8 cellular contexts compared by ENCODE assay signal in the genomic region with DNA sequence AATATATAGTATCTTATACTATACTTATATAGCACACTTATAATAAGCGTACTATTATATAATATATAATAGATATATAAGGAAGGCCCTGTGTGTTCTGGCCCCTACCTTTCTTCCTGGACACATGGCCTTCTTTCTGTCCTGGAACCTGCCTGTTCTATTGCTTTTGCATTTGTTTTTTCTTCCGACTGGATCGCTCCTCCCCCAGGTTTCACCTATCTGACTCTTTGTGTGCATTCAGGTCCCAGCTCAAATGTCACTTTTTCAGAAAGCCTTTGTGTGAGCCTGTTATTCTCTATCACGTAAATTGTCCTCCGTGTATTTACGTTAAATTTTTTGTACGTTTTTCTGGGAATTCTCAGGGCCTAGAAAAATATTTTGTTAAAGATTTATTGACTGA. TPM values are rescaled to one million over a fixed set of nuclear protein-coding genes. Genes with fewer than 3 reads are reported as not detected.
DNase-seq lines count a peak whose midpoint lies in the region; ATAC-seq and TF ChIP-seq lines count a peak whose summit lies in the region.

No MANE protein-coding gene starts in this region.

- peak overlapping the region; percentile 88 for H3K27ac Mint-ChIP-seq in activated naive CD4-positive, alpha-beta T cell treated with anti-CD3 and anti-CD28 coated beads for 36 hours
- H3K27ac Mint-ChIP-seq in activated T-helper 2 cell treated with anti-CD3 and anti-CD28 coated beads, Interferon-gamma antibody, Interleukin-2, Interleukin-4, amounts not matched to agents 10 μg/mL and 5 μg/mL and 100 μg/mL, durations not matched to agents 14 hours and 24 hours and 36 hours = peak overlapping the region; percentile 88

- H3K4me1 ChIP-seq in transverse colon = peaks cover 5 to 11% (median 11%) of the 10 kb centered on the region in 4 donors

- H3K4me1 Mint-ChIP-seq in activated naive CD4-positive, alpha-beta T cell treated with anti-CD3 and anti-CD28 coated beads for 36 hours (ENCODE audit: low read depth) = peaks cover 11% of the 10 kb centered on the region
- peaks cover 14% of the 10 kb centered on the region for H3K4me1 Mint-ChIP-seq in activated T-helper 2 cell treated with anti-CD3 and anti-CD28 coated beads, Interferon-gamma antibody, Interleukin-2, Interleukin-4, amounts not matched to agents 10 μg/mL and 5 μg/mL and 100 μg/mL, durations not matched to agents 14 hours and 24 hours and 36 hours (ENCODE audit: low read depth)

- intact Hi-C loops in activated naive CD4-positive, alpha-beta T cell treated with anti-CD3 and anti-CD28 coated beads for 36 hours (cut with micrococcal nuclease) = loop anchor here (10.0 kb wide), 3 partner anchors 553 to 1287 kb away; a partner anchor contains a TSS
- intact Hi-C loops in activated T-helper 2 cell treated with anti-CD3 and anti-CD28 coated beads, Interferon-gamma antibody, Interleukin-2, Interleukin-4, amounts not matched to agents 10 μg/mL and 5 μg/mL and 100 μg/mL, durations not matched to agents 14 hours and 24 hours and 36 hours (cut with micrococcal nuclease) = loop anchor here (10.0 kb wide), 2 partner anchors 507 to 827 kb away; a partner anchor contains a TSS
- intact Hi-C loops in transverse colon (cut with DNase I; ENCODE audit: low total_unique reads) = no loop called here

- no peaks in the 10 kb centered on the region for H3K27me3 ChIP-seq in transverse colon

- CTCF ChIA-PET in activated naive CD4-positive, alpha-beta T cell treated with anti-CD3 and anti-CD28 coated beads for 36 hours (lab: Charles Lee) = interaction anchor here (1.0 to 1.1 kb wide), 2 partner anchors 10 to 45 kb away, joined by 3 read pairs; no protein-coding TSS in a partner anchor

- TF ChIP-seq CTCF in transverse colon (IDR thresholded peaks at IDR 0.05) = no peak

- peaks cover 3% of the 10 kb centered on the region for H3K36me3 Mint-ChIP-seq in activated naive CD4-positive, alpha-beta T cell treated with anti-CD3 and anti-CD28 coated beads for 36 hours (ENCODE audit: low read depth)
- H3K36me3 Mint-ChIP-seq in activated T-helper 2 cell treated with anti-CD3 and anti-CD28 coated beads, Interferon-gamma antibody, Interleukin-2, Interleukin-4, amounts not matched to agents 10 μg/mL and 5 μg/mL and 100 μg/mL, durations not matched to agents 14 hours and 24 hours and 36 hours (ENCODE audit: low read depth) = peaks cover 15% of the 10 kb centered on the region

- H3K27me3 Mint-ChIP-seq in activated naive CD4-positive, alpha-beta T cell treated with anti-CD3 and anti-CD28 coated beads for 36 hours (ENCODE audit: low read depth) = no peaks in the 10 kb centered on the region
- no peaks in the 10 kb centered on the region for H3K27me3 Mint-ChIP-seq in activated T-helper 2 cell treated with anti-CD3 and anti-CD28 coated beads, Interferon-gamma antibody, Interleukin-2, Interleukin-4, amounts not matched to agents 10 μg/mL and 5 μg/mL and 100 μg/mL, durations not matched to agents 14 hours and 24 hours and 36 hours (ENCODE audit: low read depth)

- in situ Hi-C loops in transverse colon (cut with MboI; ENCODE audit: low pct_ligation_motif_present in 1 of 4, low pct_unique_long_range_greater_than_20kb in 1 of 4, low sequenced_read_pairs in 3 of 4) = no loop called here

- ATAC-seq in HG03280 (IDR thresholded peaks at IDR 0.05; ENCODE audit: unreplicated experiment) = no peak

- no peak for DNase-seq in activated naive CD4-positive, alpha-beta T cell treated with anti-CD3 and anti-CD28 coated beads for 36 hours
- no peak for DNase-seq in activated naive CD4-positive, alpha-beta T cell treated with anti-CD3 and anti-CD28 coated beads, Interleukin-2, amount 50 U/mL, for 16 hours
- DNase-seq in activated T-helper 2 cell treated with anti-CD3 and anti-CD28 coated beads, Interferon-gamma antibody, Interleukin-2, Interleukin-4, amounts not matched to agents 10 μg/mL and 5 μg/mL and 100 μg/mL, durations not matched to agents 14 hours and 24 hours and 36 hours (ENCODE audit: low spot score) = no peak
- DNase-seq in left kidney (ENCODE audit: low read depth, low spot score) = peak; percentile 88
- DNase-seq in transverse colon = no peak
- DNase-seq in NCI-H446 treated with DMSO at 0.1 percent for 48 hours (lab: John Stamatoyannopoulos, UW) = no peak
- DNase-seq in activated effector memory CD4-positive, alpha-beta T cell treated with anti-CD3 and anti-CD28 coated beads, Interleukin-2, amount 50 U/mL, for 16 hours = no peak

- H3K4me3 ChIP-seq in transverse colon = peak overlapping the region; percentile 35 to 99 (median 92)

- 14 to 31% methylated on average over 7 of the region's 7 CpGs for WGBS in transverse colon (ENCODE audit: low coverage in 1 of 2), 2 donors

- peak overlapping the region; percentile 96 to 100 (median 100) for H3K27ac ChIP-seq in transverse colon

- TF ChIP-seq EP300 in transverse colon (IDR thresholded peaks at IDR 0.05; ENCODE audit: low read depth) = peak; percentile 4

- H3K36me3 ChIP-seq in transverse colon = no peaks in the 10 kb centered on the region

- TF ChIP-seq POLR2A in transverse colon (IDR thresholded peaks at IDR 0.05) = no peak

- no peaks in the 10 kb centered on the region for H3K9me3 ChIP-seq in transverse colon

- no peaks in the 10 kb centered on the region for H3K9me3 Mint-ChIP-seq in activated naive CD4-positive, alpha-beta T cell treated with anti-CD3 and anti-CD28 coated beads for 36 hours
- H3K9me3 Mint-ChIP-seq in activated T-helper 2 cell treated with anti-CD3 and anti-CD28 coated beads, Interferon-gamma antibody, Interleukin-2, Interleukin-4, amounts not matched to agents 10 μg/mL and 5 μg/mL and 100 μg/mL, durations not matched to agents 14 hours and 24 hours and 36 hours = no peaks in the 10 kb centered on the region

- H3K4me3 Mint-ChIP-seq in activated naive CD4-positive, alpha-beta T cell treated with anti-CD3 and anti-CD28 coated beads for 36 hours = peak overlapping the region; percentile 83
- peak overlapping the region; percentile 85 for H3K4me3 Mint-ChIP-seq in activated T-helper 2 cell treated with anti-CD3 and anti-CD28 coated beads, Interferon-gamma antibody, Interleukin-2, Interleukin-4, amounts not matched to agents 10 μg/mL and 5 μg/mL and 100 μg/mL, durations not matched to agents 14 hours and 24 hours and 36 hours (ENCODE audit: low read depth)

RNA-seq across cellular contexts. Expression of a gene that starts 2.9 kb away (rescaled TPM):
- 10 to 100 TPM; 18.8 to 20.0 TPM for total RNA-seq in activated naive CD4-positive, alpha-beta T cell treated with anti-CD3 and anti-CD28 coated beads for 36 hours
- total RNA-seq in activated T-helper 2 cell treated with anti-CD3 and anti-CD28 coated beads, Interferon-gamma antibody, Interleukin-2, Interleukin-4, amounts not matched to agents 10 μg/mL and 5 μg/mL and 100 μg/mL, durations not matched to agents 14 hours and 24 hours and 36 hours = 76.7 and 82.9 TPM in 2 replicates
- 100 to 1,000 TPM in 1 of 4 donors, 10 to 100 TPM in 3; 59.1 to 108 (median 66.8) TPM for total RNA-seq in transverse colon
